ENCODE assay signal across 16 cellular contexts in genomic region chr19:55078996-55079395, GRCh38. TPM values are rescaled to one million over a fixed set of nuclear protein-coding genes. Genes with fewer than 3 reads are reported as not detected.
A peak's percentile ranks its signal among the peaks of the same experiment; 100 is the strongest.
DNase-seq lines count a peak whose midpoint lies in the region; ATAC-seq and TF ChIP-seq lines count a peak whose summit lies in the region.
"Had no signal": no experiment of that assay in that cellular context is flagged by ENCODE, and none has a peak within 500 bp of the region (broad histone marks: within the 10 kb centered on the region; RNA-seq: fewer than 3 reads in every experiment).

No MANE protein-coding gene starts in this region.

- no peak overlapping the region for H3K27ac Mint-ChIP-seq in activated CD4-positive, alpha-beta T cell treated with anti-CD3 and anti-CD28 coated beads, Interleukin-2, amount 10 ng/mL, durations not matched to agents 24 days and 14 days
- no peak overlapping the region for H3K27ac Mint-ChIP-seq in T-cell
- H3K27ac Mint-ChIP-seq in endothelial cell (ENCODE audit: unreplicated experiment): no peak overlapping the region
- no peak overlapping the region for H3K27ac Mint-ChIP-seq in neural crest cell (ENCODE audit: unreplicated experiment)

- H3K27me3 ChIP-seq in upper lobe of left lung: peaks cover 0 to 43% (median 14%) of the 10 kb centered on the region in 4 donors
- peaks cover 29% of the 10 kb centered on the region for H3K27me3 ChIP-seq in MG63

- no peak for TF ChIP-seq EP300 in upper lobe of left lung (IDR thresholded peaks at IDR 0.05)

- H3K27ac ChIP-seq in upper lobe of left lung: no peak overlapping the region

- H3K4me1 ChIP-seq in upper lobe of left lung: peaks cover 27 to 43% (median 33%) of the 10 kb centered on the region in 4 donors

- H3K9me3 ChIP-seq in upper lobe of left lung: no peaks in the 10 kb centered on the region
- H3K9me3 ChIP-seq in MG63: no peaks in the 10 kb centered on the region

- intact Hi-C loops in activated CD4-positive, alpha-beta T cell treated with anti-CD3 and anti-CD28 coated beads, Interleukin-2, amount 10 ng/mL, durations not matched to agents 24 days and 14 days (cut with micrococcal nuclease): no loop called here
- intact Hi-C loops in Right ventricle myocardium inferior (cut with DNase I): no loop called here

- CTCF ChIA-PET in T-cell (lab: Charles Lee): no interaction called here

- no peak for TF ChIP-seq POLR2A in upper lobe of left lung (IDR thresholded peaks at IDR 0.05)

- POLR2A ChIA-PET in T-cell (lab: Charles Lee): interaction anchor here in 1 of 2 donors (0.6 kb wide), 1 partner anchor 398 kb away, joined by 4 read pairs; no protein-coding TSS in a partner anchor

- ATAC-seq in T-cell (replicated peaks in 1 of 4) (no peak), upper lobe of left lung (ENCODE audit: low FRiP score in 2 of 2) (no peak), Right ventricle myocardium inferior (no peak)

- H3K4me3 ChIP-seq in upper lobe of left lung (no peak overlapping the region), MG63 (no peak overlapping the region)
- H3K4me3 ChIP-seq: smooth muscle cell had no signal

- H3K36me3 ChIP-seq in upper lobe of left lung (no peaks in the 10 kb centered on the region), MG63 (no peaks in the 10 kb centered on the region)
- H3K36me3 ChIP-seq: BLaER1 had no signal

- peaks cover 17% of the 10 kb centered on the region for H3K4me1 Mint-ChIP-seq in activated CD4-positive, alpha-beta T cell treated with anti-CD3 and anti-CD28 coated beads, Interleukin-2, amount 10 ng/mL, durations not matched to agents 24 days and 14 days
- peaks cover 23 to 30% (median 24%) of the 10 kb centered on the region in 3 donors for H3K4me1 Mint-ChIP-seq in T-cell
- H3K4me1 Mint-ChIP-seq in endothelial cell (ENCODE audit: unreplicated experiment): peaks cover 13% of the 10 kb centered on the region
- H3K4me1 Mint-ChIP-seq in neural crest cell: peaks cover 14% of the 10 kb centered on the region

- 76 to 82% methylated on average over 3 to 5 of the region's 5 CpGs for WGBS in upper lobe of left lung, 2 donors

- peak overlapping the region; percentile 50 for H3K4me3 Mint-ChIP-seq in activated CD4-positive, alpha-beta T cell treated with anti-CD3 and anti-CD28 coated beads, Interleukin-2, amount 10 ng/mL, durations not matched to agents 24 days and 14 days
- H3K4me3 Mint-ChIP-seq in T-cell (peak overlapping the region in 2 of 3 donors; percentile 53 to 79), endothelial cell (ENCODE audit: unreplicated experiment) (peak overlapping the region; percentile 65), neural crest cell (peak overlapping the region; percentile 85)

- DNase-seq in activated CD4-positive, alpha-beta T cell treated with anti-CD3 and anti-CD28 coated beads, Interleukin-2, amount 10 ng/mL, durations not matched to agents 24 days and 14 days: no peak
- no peak for DNase-seq in activated CD4-positive, alpha-beta T cell treated with anti-CD3 and anti-CD28 coated beads for 1 hour
- DNase-seq in T-cell (no peak), endothelial cell (ENCODE audit: low spot score) (no peak), neural crest cell (ENCODE audit: low read depth, low spot score) (no peak), upper lobe of left lung (no peak), Right ventricle myocardium inferior (ENCODE audit: missing footprints) (no peak), MG63 (no peak)
- DNase-seq: activated CD4-positive, alpha-beta T cell treated with anti-CD3 and anti-CD28 coated beads, Interleukin-2, amount 50 U/mL, for 1 hour; central memory CD4-positive, alpha-beta T cell; effector CD4-positive, alpha-beta T cell; NCI-H146; NCI-H526; stimulated activated CD4-positive, alpha-beta T cell treated with anti-CD3 and anti-CD28 coated beads, Interleukin-4, amount 100 ng/mL, for 24 hours had no signal

- no peaks in the 10 kb centered on the region for H3K9me3 Mint-ChIP-seq in activated CD4-positive, alpha-beta T cell treated with anti-CD3 and anti-CD28 coated beads, Interleukin-2, amount 10 ng/mL, durations not matched to agents 24 days and 14 days
- H3K9me3 Mint-ChIP-seq in T-cell (no peaks in the 10 kb centered on the region), endothelial cell (ENCODE audit: unreplicated experiment) (no peaks in the 10 kb centered on the region), neural crest cell (peaks cover 3% of the 10 kb centered on the region)

- H3K27me3 Mint-ChIP-seq in activated CD4-positive, alpha-beta T cell treated with anti-CD3 and anti-CD28 coated beads, Interleukin-2, amount 10 ng/mL, durations not matched to agents 24 days and 14 days: peaks cover 24% of the 10 kb centered on the region
- peaks cover 34 to 49% of the 10 kb centered on the region in 2 donors for H3K27me3 Mint-ChIP-seq in T-cell
- H3K27me3 Mint-ChIP-seq in endothelial cell (ENCODE audit: unreplicated experiment): peaks cover 33% of the 10 kb centered on the region
- H3K27me3 Mint-ChIP-seq in neural crest cell (ENCODE audit: low read depth): peaks cover 79% of the 10 kb centered on the region

- TF ChIP-seq CTCF in endothelial cell (IDR thresholded peaks at IDR 0.05; ENCODE audit: unreplicated experiment) (no peak), neural crest cell (conservative IDR thresholded peaks at IDR 0.05) (no peak), upper lobe of left lung (IDR thresholded peaks at IDR 0.05) (no peak)

- H3K36me3 Mint-ChIP-seq in activated CD4-positive, alpha-beta T cell treated with anti-CD3 and anti-CD28 coated beads, Interleukin-2, amount 10 ng/mL, durations not matched to agents 24 days and 14 days (ENCODE audit: low read depth): peaks cover 5% of the 10 kb centered on the region
- H3K36me3 Mint-ChIP-seq in T-cell (no peaks in the 10 kb centered on the region), endothelial cell (ENCODE audit: low read depth, unreplicated experiment) (peaks cover 13% of the 10 kb centered on the region), neural crest cell (ENCODE audit: low read depth) (peaks cover 3% of the 10 kb centered on the region)

RNA-seq across cellular contexts. Expression of gene EPS8L1, which starts 3.3 kb away (rescaled TPM):
- total RNA-seq in activated CD4-positive, alpha-beta T cell treated with anti-CD3 and anti-CD28 coated beads, Interleukin-2, amount 10 ng/mL, durations not matched to agents 24 days and 14 days: 3.7 and 3.9 TPM in 2 replicates
- total RNA-seq in T-cell: 1 to 10 TPM; 1.1 to 3.5 (median 2.0) TPM
- 24.6 TPM for total RNA-seq in endothelial cell (ENCODE audit: unreplicated experiment)
- total RNA-seq in neural crest cell: 22.4 TPM in 2 replicates
- total RNA-seq in upper lobe of left lung: 10 to 100 TPM; 30.2 to 55.7 (median 43.3) TPM
- 1.9 TPM for total RNA-seq in Right ventricle myocardium inferior
- total RNA-seq in MG63 (2014; rRNA removed; shearing (Covaris generic); ENCODE audit: low replicate concordance): 1.1 TPM in 1 of 2 replicates, not detected in the other

RNA-seq across cellular contexts. Expression of gene RDH13, which starts 16.0 kb away (rescaled TPM):
- 21.7 and 23.2 TPM in 2 replicates for total RNA-seq in activated CD4-positive, alpha-beta T cell treated with anti-CD3 and anti-CD28 coated beads, Interleukin-2, amount 10 ng/mL, durations not matched to agents 24 days and 14 days
- total RNA-seq in T-cell (10 to 100 TPM; 12.4 to 35.8 (median 21.6) TPM), endothelial cell (ENCODE audit: unreplicated experiment) (13.5 TPM), neural crest cell (19.9 and 20.4 TPM in 2 replicates), upper lobe of left lung (10 to 100 TPM; 24.0 to 72.3 (median 28.1) TPM), Right ventricle myocardium inferior (47.8 TPM)
- 17.9 and 23.8 TPM in 2 replicates for total RNA-seq in MG63 (2014; rRNA removed; shearing (Covaris generic); ENCODE audit: low replicate concordance)

RNA-seq across cellular contexts. Expression of gene PPP1R12C, which starts 38.4 kb away (rescaled TPM):
- 103 and 104 TPM in 2 replicates for total RNA-seq in activated CD4-positive, alpha-beta T cell treated with anti-CD3 and anti-CD28 coated beads, Interleukin-2, amount 10 ng/mL, durations not matched to agents 24 days and 14 days
- total RNA-seq in T-cell (100 to 1,000 TPM; 129 to 197 (median 173) TPM), endothelial cell (ENCODE audit: unreplicated experiment) (136 TPM), neural crest cell (107 and 108 TPM in 2 replicates), upper lobe of left lung (100 to 1,000 TPM in 5 of 6 donors, 10 to 100 TPM in 1; 99.6 to 369 (median 158) TPM), Right ventricle myocardium inferior (140 TPM)
- 76.0 and 81.1 TPM in 2 replicates for total RNA-seq in MG63 (2014; rRNA removed; shearing (Covaris generic); ENCODE audit: low replicate concordance)

RNA-seq across cellular contexts. Expression of gene GP6, which starts 40.9 kb away (rescaled TPM):
- 0.17 and 0.42 TPM in 2 replicates for total RNA-seq in activated CD4-positive, alpha-beta T cell treated with anti-CD3 and anti-CD28 coated beads, Interleukin-2, amount 10 ng/mL, durations not matched to agents 24 days and 14 days
- total RNA-seq in T-cell (under 1 TPM in 4 of 5 donors, not detected in 1; 0.33 to 0.55 (median 0.47) TPM), endothelial cell (ENCODE audit: unreplicated experiment) (1.2 TPM), neural crest cell (0.33 and 0.39 TPM in 2 replicates), upper lobe of left lung (1 to 10 TPM in 2 of 6 donors, under 1 TPM in 3, not detected in 1; 0.26 to 6.3 (median 0.98) TPM), Right ventricle myocardium inferior (0.49 TPM)
- total RNA-seq in MG63 (2014; rRNA removed; shearing (Covaris generic); ENCODE audit: low replicate concordance): not detected in 2 replicates
- total RNA-seq: smooth muscle cell had no signal
